ENCODE assay signal across 11 cellular contexts in genomic region chr4:40190880-40191815, GRCh38. TPM values are rescaled to one million over a fixed set of nuclear protein-coding genes. Genes with fewer than 3 reads are reported as not detected.
A peak's percentile ranks its signal among the peaks of the same experiment; 100 is the strongest.
DNase-seq lines count a peak whose midpoint lies in the region; ATAC-seq, FAIRE-seq and TF ChIP-seq lines count a peak whose summit lies in the region.
"Had no signal": no experiment of that assay in that cellular context is flagged by ENCODE, and none has a peak within 500 bp of the region (broad histone marks: within the 10 kb centered on the region; RNA-seq: fewer than 3 reads in every experiment).

No MANE protein-coding gene starts in this region.

- H2BK120ac ChIP-seq in neuronal stem cell (ENCODE audit: low read depth, low read length) = no peak overlapping the region

- H3K4me2 ChIP-seq in neuronal stem cell (ENCODE audit: insufficient read depth, low read length, poor library complexity, severe bottlenecking) = no peak overlapping the region

- H3K4ac ChIP-seq in neuronal stem cell (ENCODE audit: low read length) = no peak overlapping the region

- peak overlapping the region; percentile 41 for H2AFZ ChIP-seq in neuronal stem cell (ENCODE audit: low read length)

- no peaks in the 10 kb centered on the region for H3K9me3 ChIP-seq in neuronal stem cell (replicated peaks in 1 of 2; ENCODE audit: control insufficient read depth in 2 of 2, insufficient read depth in 1 of 2, low read depth in 1 of 2, low read length in 2 of 2)

- no peak overlapping the region for H2BK5ac ChIP-seq in neuronal stem cell (ENCODE audit: low read length)

- H3K27me3 ChIP-seq in neuronal stem cell (ENCODE audit: control insufficient read depth in 3 of 3, insufficient read depth in 3 of 3, low read depth in 1 of 3, low read length in 3 of 3) = no peaks in the 10 kb centered on the region

- H2BK12ac ChIP-seq in neuronal stem cell (ENCODE audit: low read length) = no peak overlapping the region

- peak overlapping the region; percentile 99 for H3K4me3 Mint-ChIP-seq in activated T-helper 17 cell treated with anti-CD3 and anti-CD28 coated beads, Interleukin-2, amount 50 U/mL, for 72 hours

- no CpG with 5 or more reads among the region's 14 CpGs for WGBS in neuronal stem cell (ENCODE audit: extremely low coverage in 2 of 2, insufficient read length in 2 of 2, insufficient replicate concordance in 1 of 2), 2 donors

- no peak overlapping the region for H2BK15ac ChIP-seq in neuronal stem cell (ENCODE audit: low read length)

- H3K14ac ChIP-seq in neuronal stem cell (ENCODE audit: low read length) = no peak overlapping the region

- no peak overlapping the region for H3K18ac ChIP-seq in neuronal stem cell (ENCODE audit: low read length)

- peaks cover 23% of the 10 kb centered on the region for H3K4me1 Mint-ChIP-seq in activated T-helper 17 cell treated with anti-CD3 and anti-CD28 coated beads, Interleukin-2, amount 50 U/mL, for 72 hours

- H3K36me3 ChIP-seq in neuronal stem cell (replicated peaks in 1 of 2; ENCODE audit: control insufficient read depth in 2 of 2, insufficient read depth in 2 of 2, low read length in 2 of 2) = no peaks in the 10 kb centered on the region

- H3K9me3 Mint-ChIP-seq in activated T-helper 17 cell treated with anti-CD3 and anti-CD28 coated beads, Interleukin-2, amount 50 U/mL, for 72 hours = peaks cover 3% of the 10 kb centered on the region

- H3K27me3 Mint-ChIP-seq in activated T-helper 17 cell treated with anti-CD3 and anti-CD28 coated beads, Interleukin-2, amount 50 U/mL, for 72 hours = no peaks in the 10 kb centered on the region

- no peak for TF ChIP-seq POLR2A in GM12891 (IDR thresholded peaks at IDR 0.05; ENCODE audit: low read depth, low read length)

- no peak overlapping the region for H4K91ac ChIP-seq in neuronal stem cell (ENCODE audit: low read depth, low read length, poor library complexity)

- H3K4me1 ChIP-seq in neuronal stem cell (ENCODE audit: control insufficient read depth in 2 of 2, insufficient read depth in 1 of 2, low read depth in 1 of 2, low read length in 2 of 2) = peaks cover 5 to 10% of the 10 kb centered on the region in 2 donors

- H3K27ac ChIP-seq in neuronal stem cell (replicated peaks; ENCODE audit: low read length) = no peak overlapping the region

- no peak overlapping the region for H2AK5ac ChIP-seq in neuronal stem cell (ENCODE audit: low read depth, low read length)

- H4K8ac ChIP-seq in neuronal stem cell (ENCODE audit: low read depth, low read length) = no peak overlapping the region

- peak overlapping the region; percentile 100 for H3K27ac Mint-ChIP-seq in activated T-helper 17 cell treated with anti-CD3 and anti-CD28 coated beads, Interleukin-2, amount 50 U/mL, for 72 hours

- no peaks in the 10 kb centered on the region for H3K79me1 ChIP-seq in neuronal stem cell (ENCODE audit: low read depth, low read length)

- H3K4me3 ChIP-seq in neuronal stem cell (ENCODE audit: low read length in 2 of 2) = no peak overlapping the region

- FAIRE-seq in GM12891 (lab: Jason Lieb, UNC) = peak; percentile 72

- DNase-seq in GM12891 (ENCODE audit: insufficient read length, low spot score) = no peak
- peak; percentile 57 to 86 for DNase-seq in NCI-H2081 (lab: John Stamatoyannopoulos, UW)
- DNase-seq in neuronal stem cell (ENCODE audit: low spot score) = no peak
- no peak for DNase-seq in effector CD8-positive, alpha-beta T cell (lab: John Stamatoyannopoulos, UW)
- DNase-seq in activated effector memory CD4-positive, alpha-beta T cell treated with anti-CD3 and anti-CD28 coated beads, Interleukin-2, amount 50 U/mL, for 16 hours = no peak
- no peak for DNase-seq in KG1 (lab: John Stamatoyannopoulos, UW)
- DNase-seq: amniotic stem cell, OCI-M1 had no signal

- H3K9ac ChIP-seq in neuronal stem cell (ENCODE audit: low read depth, low read length, poor library complexity) = no peak overlapping the region

- H3K36me3 Mint-ChIP-seq in activated T-helper 17 cell treated with anti-CD3 and anti-CD28 coated beads, Interleukin-2, amount 50 U/mL, for 72 hours (ENCODE audit: low read depth) = no peaks in the 10 kb centered on the region

- ATAC-seq in activated T-helper 17 cell treated with anti-CD3 and anti-CD28 coated beads, Interleukin-2, amount 50 U/mL, for 72 hours (replicated peaks) = no peak
- no peak for ATAC-seq in HG02852 (IDR thresholded peaks at IDR 0.05; ENCODE audit: unreplicated experiment)

- H3K23ac ChIP-seq in neuronal stem cell (ENCODE audit: low read depth, low read length, poor library complexity) = no peak overlapping the region

TF ChIP-seq in GM12891, 5 proteins besides CTCF, POLR2A, EP300 and RAD21:
- no peak for TF ChIP-seq POU2F2 (IDR thresholded peaks at IDR 0.05; ENCODE audit: low read depth, low read length)
- TF ChIP-seq PAX5 (IDR thresholded peaks at IDR 0.05; ENCODE audit: insufficient read depth, low read length, severe bottlenecking) = no peak

RNA-seq across cellular contexts. Expression of gene RHOH, which starts 5.7 kb away (rescaled TPM):
- polyA plus RNA-seq in GM12891 (2012; ENCODE audit: low read depth, missing spikeins) = 58.4 TPM
- 100 to 1,000 TPM; 107 to 117 TPM for total RNA-seq in activated T-helper 17 cell treated with anti-CD3 and anti-CD28 coated beads, Interleukin-2, amount 50 U/mL, for 72 hours
- polyA plus RNA-seq in neuronal stem cell (2013, experiment 1 of 2) = 1.4 TPM
- polyA plus RNA-seq in neuronal stem cell (2013, experiment 2 of 2) = 0.91 TPM
- total RNA-seq: pulmonary artery endothelial cell had no signal

Comparison
In these comparisons a context has a peak if more than half of its experiments do, and no peak if none do; other contexts are left out.
1. DNase-seq: peak in NCI-H2081 (2 of 2); none in GM12891 (single experiment), neuronal stem cell (single experiment), effector CD8-positive, alpha-beta T cell (single experiment), activated effector memory CD4-positive, alpha-beta T cell treated with anti-CD3 and anti-CD28 coated beads, Interleukin-2, amount 50 U/mL, for 16 hours (single experiment) and KG1 (single experiment).